Comparison of ENCODE assay signal across 1 cellular context in genomic region chr14:24431569-24432258, GRCh38.
TF ChIP-seq lines count a peak whose summit lies in the region.

No MANE protein-coding gene starts in this region.

TF ChIP-seq in HepG2, 621 proteins besides CTCF, POLR2A, EP300 and RAD21 (continued from another document and continues in another):
- TF ChIP-seq ZKSCAN8 (CRISPR knock-in tag; IDR thresholded peaks at IDR 0.05; ENCODE audit: borderline replicate concordance) (peak; percentile 87; the same call in 1 of the 2 replicates), JUN (CRISPR knock-in tag; IDR thresholded peaks at IDR 0.05) (peak; percentile 52; the same call in 1 of the 2 replicates), NR2C2 (CRISPR knock-in tag; IDR thresholded peaks at IDR 0.05; ENCODE audit: borderline replicate concordance) (no peak; the same call in 1 of the 2 replicates), RARG (CRISPR knock-in tag; IDR thresholded peaks at IDR 0.05; ENCODE audit: low read depth) (no peak), FOXK1 (CRISPR knock-in tag; IDR thresholded peaks at IDR 0.05; ENCODE audit: borderline replicate concordance, low read depth) (0 out of 2 replicates have a peak, but pooled peaks have one; percentile 48), ZNF235 (CRISPR knock-in tag; IDR thresholded peaks at IDR 0.05; ENCODE audit: borderline replicate concordance) (no peak), ZNF232 (CRISPR knock-in tag; IDR thresholded peaks at IDR 0.05; ENCODE audit: borderline replicate concordance) (no peak), ZNF142 (CRISPR knock-in tag; IDR thresholded peaks at IDR 0.05) (peak; percentile 18; the same call in 1 of the 2 replicates), ATF4 (CRISPR knock-in tag; IDR thresholded peaks at IDR 0.05) (peak in 1 of 2 experiments; percentile 45; a peak in 1 of 4 replicates), ZNF746 (CRISPR knock-in tag; IDR thresholded peaks at IDR 0.05) (no peak), MXI1 (IDR thresholded peaks at IDR 0.05; ENCODE audit: borderline replicate concordance, low read depth, low read length) (peak; percentile 52; the same call in 1 of the 3 replicates), TCF7L2 (IDR thresholded peaks at IDR 0.05; ENCODE audit: low read depth, low read length) (no peak), ZNF660 (CRISPR knock-in tag; IDR thresholded peaks at IDR 0.05; ENCODE audit: borderline replicate concordance, low read depth) (no peak), CSRNP2 (CRISPR knock-in tag; conservative IDR thresholded peaks at IDR 0.05; ENCODE audit: low read depth) (no peak), MIXL1 (CRISPR knock-in tag; IDR thresholded peaks at IDR 0.05) (0 out of 2 replicates have a peak, but pooled peaks have one; percentile 54), RXRB (CRISPR knock-in tag; IDR thresholded peaks at IDR 0.05; ENCODE audit: borderline replicate concordance) (peak; percentile 82), NONO (IDR thresholded peaks at IDR 0.05) (no peak), NONO (CRISPR knock-in tag; conservative IDR thresholded peaks at IDR 0.05) (peak; percentile 96), MTF1 (CRISPR knock-in tag; IDR thresholded peaks at IDR 0.05) (no peak), ZNF276 (CRISPR knock-in tag; IDR thresholded peaks at IDR 0.05; ENCODE audit: low read depth) (no peak), ZNF629 (CRISPR knock-in tag; conservative IDR thresholded peaks at IDR 0.05) (no peak), AKNA (CRISPR knock-in tag; IDR thresholded peaks at IDR 0.05; ENCODE audit: borderline replicate concordance) (no peak), MBNL3 (CRISPR knock-in tag; conservative IDR thresholded peaks at IDR 0.05) (no peak), MAX (IDR thresholded peaks at IDR 0.05) (no peak)
- TF ChIP-seq, protein P1, sequence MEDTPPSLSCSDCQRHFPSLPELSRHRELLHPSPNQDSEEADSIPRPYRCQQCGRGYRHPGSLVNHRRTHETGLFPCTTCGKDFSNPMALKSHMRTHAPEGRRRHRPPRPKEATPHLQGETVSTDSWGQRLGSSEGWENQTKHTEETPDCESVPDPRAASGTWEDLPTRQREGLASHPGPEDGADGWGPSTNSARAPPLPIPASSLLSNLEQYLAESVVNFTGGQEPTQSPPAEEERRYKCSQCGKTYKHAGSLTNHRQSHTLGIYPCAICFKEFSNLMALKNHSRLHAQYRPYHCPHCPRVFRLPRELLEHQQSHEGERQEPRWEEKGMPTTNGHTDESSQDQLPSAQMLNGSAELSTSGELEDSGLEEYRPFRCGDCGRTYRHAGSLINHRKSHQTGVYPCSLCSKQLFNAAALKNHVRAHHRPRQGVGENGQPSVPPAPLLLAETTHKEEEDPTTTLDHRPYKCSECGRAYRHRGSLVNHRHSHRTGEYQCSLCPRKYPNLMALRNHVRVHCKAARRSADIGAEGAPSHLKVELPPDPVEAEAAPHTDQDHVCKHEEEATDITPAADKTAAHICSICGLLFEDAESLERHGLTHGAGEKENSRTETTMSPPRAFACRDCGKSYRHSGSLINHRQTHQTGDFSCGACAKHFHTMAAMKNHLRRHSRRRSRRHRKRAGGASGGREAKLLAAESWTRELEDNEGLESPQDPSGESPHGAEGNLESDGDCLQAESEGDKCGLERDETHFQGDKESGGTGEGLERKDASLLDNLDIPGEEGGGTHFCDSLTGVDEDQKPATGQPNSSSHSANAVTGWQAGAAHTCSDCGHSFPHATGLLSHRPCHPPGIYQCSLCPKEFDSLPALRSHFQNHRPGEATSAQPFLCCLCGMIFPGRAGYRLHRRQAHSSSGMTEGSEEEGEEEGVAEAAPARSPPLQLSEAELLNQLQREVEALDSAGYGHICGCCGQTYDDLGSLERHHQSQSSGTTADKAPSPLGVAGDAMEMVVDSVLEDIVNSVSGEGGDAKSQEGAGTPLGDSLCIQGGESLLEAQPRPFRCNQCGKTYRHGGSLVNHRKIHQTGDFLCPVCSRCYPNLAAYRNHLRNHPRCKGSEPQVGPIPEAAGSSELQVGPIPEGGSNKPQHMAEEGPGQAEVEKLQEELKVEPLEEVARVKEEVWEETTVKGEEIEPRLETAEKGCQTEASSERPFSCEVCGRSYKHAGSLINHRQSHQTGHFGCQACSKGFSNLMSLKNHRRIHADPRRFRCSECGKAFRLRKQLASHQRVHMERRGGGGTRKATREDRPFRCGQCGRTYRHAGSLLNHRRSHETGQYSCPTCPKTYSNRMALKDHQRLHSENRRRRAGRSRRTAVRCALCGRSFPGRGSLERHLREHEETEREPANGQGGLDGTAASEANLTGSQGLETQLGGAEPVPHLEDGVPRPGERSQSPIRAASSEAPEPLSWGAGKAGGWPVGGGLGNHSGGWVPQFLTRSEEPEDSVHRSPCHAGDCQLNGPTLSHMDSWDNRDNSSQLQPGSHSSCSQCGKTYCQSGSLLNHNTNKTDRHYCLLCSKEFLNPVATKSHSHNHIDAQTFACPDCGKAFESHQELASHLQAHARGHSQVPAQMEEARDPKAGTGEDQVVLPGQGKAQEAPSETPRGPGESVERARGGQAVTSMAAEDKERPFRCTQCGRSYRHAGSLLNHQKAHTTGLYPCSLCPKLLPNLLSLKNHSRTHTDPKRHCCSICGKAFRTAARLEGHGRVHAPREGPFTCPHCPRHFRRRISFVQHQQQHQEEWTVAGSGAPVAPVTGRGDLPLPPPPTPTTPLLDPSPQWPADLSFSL (CRISPR knock-in tag; IDR thresholded peaks at IDR 0.05) = no peak
- TF ChIP-seq, protein P2, sequence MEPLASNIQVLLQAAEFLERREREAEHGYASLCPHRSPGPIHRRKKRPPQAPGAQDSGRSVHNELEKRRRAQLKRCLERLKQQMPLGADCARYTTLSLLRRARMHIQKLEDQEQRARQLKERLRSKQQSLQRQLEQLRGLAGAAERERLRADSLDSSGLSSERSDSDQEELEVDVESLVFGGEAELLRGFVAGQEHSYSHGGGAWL (CRISPR knock-in tag; IDR thresholded peaks at IDR 0.05) = no peak
- TF ChIP-seq, protein P3, sequence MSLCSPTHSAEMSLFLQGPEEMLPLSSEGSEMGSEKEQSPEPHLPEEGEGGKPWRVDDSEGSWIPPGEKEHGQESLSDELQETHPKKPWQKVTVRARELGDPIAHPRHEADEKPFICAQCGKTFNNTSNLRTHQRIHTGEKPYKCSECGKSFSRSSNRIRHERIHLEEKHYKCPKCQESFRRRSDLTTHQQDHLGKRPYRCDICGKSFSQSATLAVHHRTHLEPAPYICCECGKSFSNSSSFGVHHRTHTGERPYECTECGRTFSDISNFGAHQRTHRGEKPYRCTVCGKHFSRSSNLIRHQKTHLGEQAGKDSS (CRISPR knock-in tag; IDR thresholded peaks at IDR 0.05; ENCODE audit: borderline replicate concordance, low read depth) = peak; percentile 98
- TF ChIP-seq, protein P4, sequence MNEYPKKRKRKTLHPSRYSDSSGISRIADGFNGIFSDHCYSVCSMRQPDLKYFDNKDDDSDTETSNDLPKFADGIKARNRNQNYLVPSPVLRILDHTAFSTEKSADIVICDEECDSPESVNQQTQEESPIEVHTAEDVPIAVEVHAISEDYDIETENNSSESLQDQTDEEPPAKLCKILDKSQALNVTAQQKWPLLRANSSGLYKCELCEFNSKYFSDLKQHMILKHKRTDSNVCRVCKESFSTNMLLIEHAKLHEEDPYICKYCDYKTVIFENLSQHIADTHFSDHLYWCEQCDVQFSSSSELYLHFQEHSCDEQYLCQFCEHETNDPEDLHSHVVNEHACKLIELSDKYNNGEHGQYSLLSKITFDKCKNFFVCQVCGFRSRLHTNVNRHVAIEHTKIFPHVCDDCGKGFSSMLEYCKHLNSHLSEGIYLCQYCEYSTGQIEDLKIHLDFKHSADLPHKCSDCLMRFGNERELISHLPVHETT (CRISPR knock-in tag; conservative IDR thresholded peaks at IDR 0.05) = 0 out of 2 replicates have a peak, but pooled peaks have one; percentile 41
